In genomic region chr9:136643596-136644342, GRCh38 we compare ENCODE assay signal across 1 cellular context.
TF ChIP-seq lines count a peak whose summit lies in the region.

No MANE protein-coding gene starts in this region.

TF ChIP-seq in H1, 55 proteins besides CTCF, POLR2A, EP300 and RAD21:
- TF ChIP-seq KDM5A (IDR thresholded peaks at IDR 0.05; ENCODE audit: low read length) (no peak), SIX5 (IDR thresholded peaks at IDR 0.05; ENCODE audit: low read depth, low read length) (no peak), CEBPB (IDR thresholded peaks at IDR 0.05; ENCODE audit: low read depth, low read length) (no peak), JUN (IDR thresholded peaks at IDR 0.05; ENCODE audit: low read depth, low read length) (no peak), RXRA (IDR thresholded peaks at IDR 0.05; ENCODE audit: insufficient read depth, low read depth, low read length) (no peak), RFX5 (IDR thresholded peaks at IDR 0.05; ENCODE audit: borderline replicate concordance, low read depth, low read length) (no peak), TAF7 (optimal IDR thresholded peaks at IDR 0.05; ENCODE audit: borderline replicate concordance, low read depth, low read length) (no peak)
